8 cellular contexts compared by ENCODE assay signal in genomic region chr12:48789858-48790326, GRCh38. TPM values are rescaled to one million over a fixed set of nuclear protein-coding genes. Genes with fewer than 3 reads are reported as not detected.
DNase-seq lines count a peak whose midpoint lies in the region; ATAC-seq and TF ChIP-seq lines count a peak whose summit lies in the region.

No MANE protein-coding gene starts in this region.

- no peaks in the 10 kb centered on the region for H3K4me1 ChIP-seq in CD4-positive, alpha-beta memory T cell (ENCODE audit: insufficient read depth, low read length)
- H3K4me1 ChIP-seq in PC-3 (ENCODE audit: insufficient read depth, low read length) (peaks cover 22% of the 10 kb centered on the region), rectal smooth muscle tissue (ENCODE audit: control insufficient read depth, insufficient read depth, low read length) (peaks cover 15% of the 10 kb centered on the region)

- H3K9me3 Mint-ChIP-seq in CD4-positive, alpha-beta memory T cell = no peaks in the 10 kb centered on the region

- POLR2A ChIA-PET in CD4-positive, alpha-beta memory T cell (lab: Charles Lee; ENCODE audit: partially characterized antibody) = no interaction called here
- POLR2A ChIA-PET in PC-3 (lab: Charles Lee; ENCODE audit: unreplicated experiment) = interaction anchor here (0.7 kb wide), 1 partner anchor 1102 kb away, joined by 10 read pairs; no protein-coding TSS in a partner anchor

- peaks cover 0 to 18% (median 5%) of the 10 kb centered on the region in 4 donors for H3K4me1 Mint-ChIP-seq in CD4-positive, alpha-beta memory T cell

- peaks cover 34 to 46% of the 10 kb centered on the region in 2 donors for H3K27me3 Mint-ChIP-seq in CD4-positive, alpha-beta memory T cell

- no peaks in the 10 kb centered on the region for H3F3A ChIP-seq in PC-3 (ENCODE audit: low read length, unreplicated experiment)

- H3K36me3 ChIP-seq in CD4-positive, alpha-beta memory T cell (ENCODE audit: insufficient read depth, low read length) = no peaks in the 10 kb centered on the region
- H3K36me3 ChIP-seq in PC-3 (ENCODE audit: low read depth, low read length) = no peaks in the 10 kb centered on the region
- no peaks in the 10 kb centered on the region for H3K36me3 ChIP-seq in rectal smooth muscle tissue (ENCODE audit: control insufficient read depth, insufficient read depth, low read length)

- ATAC-seq in PC-3 = no peak

- no peak overlapping the region for H3K27ac ChIP-seq in CD4-positive, alpha-beta memory T cell (ENCODE audit: low read depth, low read length)
- H3K27ac ChIP-seq in PC-3 (ENCODE audit: low read length) (no peak overlapping the region), rectal smooth muscle tissue (ENCODE audit: low read depth, low read length) (no peak overlapping the region)

- H3K79me2 ChIP-seq in PC-3 (ENCODE audit: low read length) = peaks cover 36% of the 10 kb centered on the region

- no peak overlapping the region for H3K27ac Mint-ChIP-seq in CD4-positive, alpha-beta memory T cell

- TSS peak; percentile 56 for BruUV-seq in PC-3 (replicated peaks; lab: Mats Ljungman, UMichigan)

- H3K4me3 ChIP-seq in CD4-positive, alpha-beta memory T cell (ENCODE audit: low read length in 2 of 2) = no peak overlapping the region
- H3K4me3 ChIP-seq in PC-3 (ENCODE audit: low read length) = peak overlapping the region; percentile 99
- H3K4me3 ChIP-seq in fibroblast of villous mesenchyme (ENCODE audit: low read depth, low read length) = peak overlapping the region; percentile 88
- peak overlapping the region; percentile 87 for H3K4me3 ChIP-seq in rectal smooth muscle tissue (ENCODE audit: low read length)

- no peaks in the 10 kb centered on the region for H3K36me3 Mint-ChIP-seq in CD4-positive, alpha-beta memory T cell

- peaks cover 15% of the 10 kb centered on the region for H3K27me3 ChIP-seq in CD4-positive, alpha-beta memory T cell (ENCODE audit: insufficient read depth, low read length)
- H3K27me3 ChIP-seq in PC-3 (ENCODE audit: low read length) (no peaks in the 10 kb centered on the region), rectal smooth muscle tissue (ENCODE audit: control insufficient read depth, insufficient read depth, low read length) (peaks cover 2% of the 10 kb centered on the region)

- H4K20me1 ChIP-seq in PC-3 (ENCODE audit: low read length) = no peaks in the 10 kb centered on the region

- no peaks in the 10 kb centered on the region for H3K9me3 ChIP-seq in CD4-positive, alpha-beta memory T cell (ENCODE audit: control insufficient read depth in 1 of 2, low read length in 2 of 2)
- H3K9me3 ChIP-seq in PC-3 (ENCODE audit: low read length) = no peaks in the 10 kb centered on the region

- CTCF ChIA-PET in CD4-positive, alpha-beta memory T cell (lab: Charles Lee; ENCODE audit: partially characterized antibody) = interaction anchor here (1.9 kb wide), 1 partner anchor 37 kb away, joined by 12 read pairs; no protein-coding TSS in a partner anchor
- CTCF ChIA-PET in PC-3 (lab: Charles Lee) = interaction anchor here (0.6 to 1.0 kb wide), 2 partner anchors 25 to 577 kb away, joined by 5 read pairs; no protein-coding TSS in a partner anchor

- H3K4me3 Mint-ChIP-seq in CD4-positive, alpha-beta memory T cell = peak overlapping the region; percentile 30 to 60 (median 48)

- H3K9ac ChIP-seq in PC-3 (ENCODE audit: low read length) (no peak overlapping the region), rectal smooth muscle tissue (ENCODE audit: low read length) (no peak overlapping the region)

- no peak for TF ChIP-seq CTCF in PC-3 (conservative IDR thresholded peaks at IDR 0.05; ENCODE audit: low read depth, low read length)
- no peak for TF ChIP-seq CTCF in fibroblast of villous mesenchyme (IDR thresholded peaks at IDR 0.05; ENCODE audit: insufficient read depth, low read depth, low read length)

- peak overlapping the region; percentile 100 for H2AFZ ChIP-seq in PC-3 (ENCODE audit: low read length)

- H3K9me2 ChIP-seq in PC-3 (replicated peaks; ENCODE audit: low read length) = no peaks in the 10 kb centered on the region

- no peak for DNase-seq in CD4-positive, alpha-beta memory T cell
- DNase-seq in PC-3 (no peak), fibroblast of villous mesenchyme (ENCODE audit: low read depth) (no peak), iPS-NIHi11 (ENCODE audit: low spot score) (no peak), AG20443 (ENCODE audit: low spot score) (no peak), NCI-H446 (lab: John Stamatoyannopoulos, UW) (no peak)
- DNase-seq in stimulated activated CD8-positive, alpha-beta memory T cell treated with anti-CD3 and anti-CD28 coated beads, Interleukin-4, amount 100 ng/mL, for 48 hours = no peak

- intact Hi-C loops in CD4-positive, alpha-beta memory T cell (cut with micrococcal nuclease) = no loop called here
- intact Hi-C loops in PC-3 (cut with micrococcal nuclease) = no loop called here

- peak overlapping the region; percentile 99 for H3K4me2 ChIP-seq in PC-3 (ENCODE audit: low read length)

RNA-seq across cellular contexts. Expression of gene ADCY6, which starts 1.0 kb away (rescaled TPM):
- not detected for total RNA-seq in CD4-positive, alpha-beta memory T cell
- polyA plus RNA-seq in CD4-positive, alpha-beta memory T cell = not detected
- total RNA-seq in PC-3 (2014; rRNA removed) (19.0 and 24.4 TPM in 2 replicates), fibroblast of villous mesenchyme (39.6 and 47.1 TPM in 2 replicates)

RNA-seq across cellular contexts. Expression of gene CACNB3, which starts 28.4 kb away (rescaled TPM):
- total RNA-seq in CD4-positive, alpha-beta memory T cell = 10 to 100 TPM; 17.2 to 17.9 TPM
- 1 to 10 TPM; 1.5 to 4.0 TPM for polyA plus RNA-seq in CD4-positive, alpha-beta memory T cell
- total RNA-seq in PC-3 (2014; rRNA removed) (21.4 and 32.9 TPM in 2 replicates), fibroblast of villous mesenchyme (29.8 and 30.3 TPM in 2 replicates)

Comparison
In these comparisons a context has a peak if more than half of its experiments do, and no peak if none do; other contexts are left out.
1. H3K4me3 ChIP-seq: peak in PC-3 (single experiment), fibroblast of villous mesenchyme (single experiment) and rectal smooth muscle tissue (single experiment); none in CD4-positive, alpha-beta memory T cell (0 of 2).
2. RNA of gene ADCY6, which starts 1.0 kb away (total RNA-seq): 39.6 to 47.1 TPM in fibroblast of villous mesenchyme and 19.0 to 24.4 TPM in PC-3; not detected in CD4-positive, alpha-beta memory T cell; every median in the first group is over 10 times any median in the second.